Comparison of ENCODE assay signal across 10 cellular contexts in genomic region chr5:176638437-176638836, GRCh38. TPM values are rescaled to one million over a fixed set of nuclear protein-coding genes. Genes with fewer than 3 reads are reported as not detected.
"Had no signal": no experiment of that assay in that cellular context is flagged by ENCODE, and none has a peak within 500 bp of the region (broad histone marks: within the 10 kb centered on the region; RNA-seq: fewer than 3 reads in every experiment).

No MANE protein-coding gene starts in this region.

- H3K36me3 ChIP-seq: HAP-1 had no signal

- H3K4me1 ChIP-seq: HAP-1 had no signal

- H3K4me2 ChIP-seq: GM23338 had no signal

- H3K27ac ChIP-seq: HL-60 had no signal

- ATAC-seq: GM23338, HCT116, HepG2 had no signal

- H2AFZ ChIP-seq: GM23338 had no signal

- FAIRE-seq: HepG2 had no signal

- H3K9me3 ChIP-seq: HAP-1 had no signal

- DNase-seq: H7, KG1 had no signal

- H3K4me3 ChIP-seq: GM23338, HAP-1 had no signal

RNA-seq across cellular contexts. Expression of gene EIF4E1B, which starts 8.0 kb away (rescaled TPM):
- total RNA-seq: H4, HepG2, HT1080 had no signal
- polyA plus RNA-seq: GM23338, HepG2, IgD-negative memory B cell had no signal

RNA-seq across cellular contexts. Expression of gene SNCB, which starts 8.1 kb away (rescaled TPM):
- total RNA-seq: HepG2 had no signal
- polyA plus RNA-seq: HepG2, IgD-negative memory B cell had no signal
